In the genomic region with DNA sequence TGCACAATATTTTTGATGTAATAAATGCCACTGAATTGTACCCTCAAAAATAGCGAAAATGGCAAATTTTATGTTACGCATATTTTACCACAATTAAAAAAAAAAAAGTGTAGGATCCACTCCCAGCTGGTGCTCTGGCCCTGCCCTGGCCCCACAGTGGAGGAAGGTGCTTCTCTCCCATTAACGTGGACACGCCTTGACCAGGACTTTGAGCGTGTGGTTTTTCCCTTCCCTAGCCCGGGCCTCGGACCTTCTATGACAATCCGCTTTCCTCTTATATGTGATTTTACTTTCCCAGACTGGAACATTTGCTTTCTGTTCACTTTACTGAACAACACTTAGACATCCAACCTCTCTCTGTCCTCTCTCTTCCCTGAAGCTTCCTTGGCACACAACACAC, we compare ENCODE assay signal across 1 cellular context.
TF ChIP-seq lines count a peak whose summit lies in the region.

No MANE protein-coding gene starts in this region.

TF ChIP-seq in HepG2, 621 proteins besides CTCF, POLR2A, EP300 and RAD21:
- no peak for TF ChIP-seq SRSF1 (optimal IDR thresholded peaks at IDR 0.05; ENCODE audit: low read depth, low read length)
- TF ChIP-seq ZSCAN30 (CRISPR knock-in tag; IDR thresholded peaks at IDR 0.05): no peak
